ENCODE assay signal across 8 cellular contexts in the genomic region with DNA sequence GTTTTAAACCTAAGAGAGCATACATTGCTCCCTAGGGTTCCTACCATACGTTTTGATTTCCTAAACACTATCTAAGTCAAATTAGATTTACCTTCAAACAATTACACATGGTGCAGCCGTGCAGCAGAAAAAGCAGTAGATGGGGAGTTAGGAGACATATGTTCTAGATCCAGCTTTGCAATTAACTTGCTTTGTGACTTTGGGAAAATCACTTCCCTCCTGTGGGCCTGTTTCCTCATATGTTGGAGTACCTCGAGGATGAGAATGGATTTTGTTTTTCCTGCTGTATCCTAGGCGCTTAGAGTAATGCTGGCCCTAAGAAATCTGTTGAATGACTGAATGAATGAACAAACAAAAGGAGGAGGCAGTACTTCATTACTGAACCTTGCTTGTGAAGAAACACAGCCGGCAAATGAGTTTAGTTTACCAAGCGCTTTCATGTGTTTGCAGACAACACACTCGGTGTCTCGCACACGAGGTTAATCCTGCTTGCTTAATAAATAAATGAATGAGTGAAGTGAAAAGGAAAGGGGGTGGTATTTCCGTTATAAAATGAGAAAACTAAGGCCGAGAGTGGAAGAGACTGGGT. TPM values are rescaled to one million over a fixed set of nuclear protein-coding genes. Genes with fewer than 3 reads are reported as not detected.
DNase-seq lines count a peak whose midpoint lies in the region; ATAC-seq and TF ChIP-seq lines count a peak whose summit lies in the region.

No MANE protein-coding gene starts in this region.

- peaks cover 69 to 72% of the 10 kb centered on the region in 2 donors for H3K4me1 Mint-ChIP-seq in natural killer cell

- H3K36me3 Mint-ChIP-seq in natural killer cell = peaks cover 22% of the 10 kb centered on the region

- TF ChIP-seq CTCF in 22Rv1 (IDR thresholded peaks at IDR 0.05) (no peak), coronary artery (IDR thresholded peaks at IDR 0.05) (no peak), natural killer cell (IDR thresholded peaks at IDR 0.05) (no peak)

- peak overlapping the region; percentile 92 for H3K4me3 ChIP-seq in coronary artery

- H3K27ac ChIP-seq in 22Rv1 = peak overlapping the region; percentile 72
- H3K27ac ChIP-seq in coronary artery = peak overlapping the region; percentile 79 to 94

- ATAC-seq in GM18868 (IDR thresholded peaks at IDR 0.05; ENCODE audit: unreplicated experiment) (peak; percentile 0), natural killer cell (no peak), HG03108 (IDR thresholded peaks at IDR 0.05; ENCODE audit: unreplicated experiment) (no peak)

- H3K4me3 Mint-ChIP-seq in natural killer cell = peak overlapping the region; percentile 96

- peak overlapping the region; percentile 98 to 99 for H3K27ac Mint-ChIP-seq in natural killer cell

- DNase-seq in NCI-H748 (lab: John Stamatoyannopoulos, UW; ENCODE audit: unreplicated experiment) (peak; percentile 47), coronary artery (ENCODE audit: low spot score) (no peak), natural killer cell (no peak), GDM1 (lab: John Stamatoyannopoulos, UW) (no peak)
- DNase-seq in stimulated activated CD4-positive, alpha-beta T cell treated with anti-CD3 and anti-CD28 coated beads, Interleukin-12 subunit alpha, Interleukin-12 subunit beta, amount 100 ng/mL, for 4 hours = no peak

- no peaks in the 10 kb centered on the region for H3K27me3 Mint-ChIP-seq in natural killer cell (ENCODE audit: low read depth in 2 of 2)

- intact Hi-C loops in natural killer cell (cut with micrococcal nuclease) = loop anchor here (1.0 kb wide), 1 partner anchor 135 kb away; a partner anchor contains a TSS

- H3K9me3 Mint-ChIP-seq in natural killer cell = no peaks in the 10 kb centered on the region

RNA-seq across cellular contexts. Expression of a gene that starts 0.6 kb away (rescaled TPM):
- total RNA-seq in natural killer cell = 1 to 10 TPM; 4.4 to 5.9 (median 5.1) TPM

RNA-seq across cellular contexts. Expression of a gene that starts 0.8 kb away (rescaled TPM):
- 10 to 100 TPM in 1 of 3 donors, 1 to 10 TPM in 2; 6.7 to 11.3 (median 8.7) TPM for total RNA-seq in natural killer cell

RNA-seq across cellular contexts. Expression of a gene that starts 13.0 kb away (rescaled TPM):
- total RNA-seq in natural killer cell = not detected

RNA-seq across cellular contexts. Expression of a gene that starts 37.7 kb away (rescaled TPM):
- total RNA-seq in natural killer cell = not detected
